18 cellular contexts compared by ENCODE assay signal in the genomic region with DNA sequence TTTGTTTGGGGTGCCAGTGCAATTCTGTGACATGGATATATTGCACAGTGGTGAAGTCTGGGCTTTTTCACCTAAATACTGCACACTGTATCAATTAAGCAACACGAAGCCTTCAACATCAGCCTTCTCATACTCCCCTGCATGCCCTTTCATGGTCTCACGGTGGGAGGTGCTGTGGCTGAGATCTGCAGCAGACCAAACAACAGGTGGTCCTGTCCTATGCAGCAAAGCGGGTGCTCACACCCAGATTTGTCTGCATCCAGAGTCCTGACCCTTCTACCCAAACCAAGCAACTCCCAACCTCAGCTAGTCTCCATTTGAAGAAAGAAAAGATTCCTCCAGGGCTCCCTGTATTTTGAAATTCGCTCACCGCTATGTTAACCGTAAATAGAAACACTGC. TPM values are rescaled to one million over a fixed set of nuclear protein-coding genes. Genes with fewer than 3 reads are reported as not detected.
DNase-seq lines count a peak whose midpoint lies in the region; ATAC-seq, FAIRE-seq and TF ChIP-seq lines count a peak whose summit lies in the region.
"Had no signal": no experiment of that assay in that cellular context is flagged by ENCODE, and none has a peak within 500 bp of the region (broad histone marks: within the 10 kb centered on the region; RNA-seq: fewer than 3 reads in every experiment).

No MANE protein-coding gene starts in this region.

- H2BK5ac ChIP-seq in H1 (ENCODE audit: low read depth, low read length) (no peak overlapping the region), trophoblast cell (ENCODE audit: low read depth, low read length, poor library complexity) (no peak overlapping the region)

- H3K4me1 Mint-ChIP-seq in activated T-cell treated with anti-CD3 and anti-CD28 coated beads, Interleukin-2, amount 50 U/mL, for 24 hours (ENCODE audit: low read depth): peaks cover 37% of the 10 kb centered on the region
- peaks cover 16% of the 10 kb centered on the region for H3K4me1 Mint-ChIP-seq in activated T-cell treated with anti-CD3 and anti-CD28 coated beads, Interleukin-2, amount 50 U/mL, for 4 hours (ENCODE audit: low read depth)
- H3K4me1 Mint-ChIP-seq in activated naive CD8-positive, alpha-beta T cell (ENCODE audit: low read depth): peaks cover 33% of the 10 kb centered on the region

- DNase-seq in activated T-cell treated with anti-CD3 and anti-CD28 coated beads, Interleukin-2, amount 50 U/mL, for 24 hours: no peak
- no peak for DNase-seq in activated T-cell treated with anti-CD3 and anti-CD28 coated beads, Interleukin-2, amount 50 U/mL, for 4 hours
- DNase-seq in H1 (ENCODE audit: low read depth in 1 of 2, low spot score in 2 of 2) (no peak), trophoblast cell (no peak), ecto neural progenitor cell (ENCODE audit: low spot score) (no peak), left cardiac atrium (no peak)
- no peak for DNase-seq in stimulated activated CD4-positive, alpha-beta T cell treated with anti-CD3 and anti-CD28 coated beads, Interleukin-1b, Interleukin-23, amount 100 ng/mL, for 48 hours
- DNase-seq: Caco-2; CD4-positive, alpha-beta T cell; KBM-7; NCI-H1105; NCI-H2081; NCI-H748 treated with DMSO at 0.1 percent for 48 hours; Right ventricle myocardium superior had no signal

- H3K4ac ChIP-seq in H1 (replicated peaks; ENCODE audit: insufficient read length, low read depth, low read length) (no peak overlapping the region), trophoblast cell (ENCODE audit: low read depth, low read length) (peak overlapping the region; percentile 64)

- TF ChIP-seq CTCF in H1 (IDR thresholded peaks at IDR 0.05; ENCODE audit: control extremely low read depth in 1 of 3, insufficient read depth in 1 of 3, low read depth in 1 of 3, low read length in 3 of 3): no peak

- POLR2A ChIA-PET in H1 (lab: Charles Lee; ENCODE audit: partially characterized antibody): interaction anchor here (0.6 kb wide), 2 partner anchors 31 to 234 kb away, joined by 3 read pairs; no protein-coding TSS in a partner anchor

- H3K27ac ChIP-seq in H1 (ENCODE audit: low read depth, low read length): no peak overlapping the region
- no peak overlapping the region for H3K27ac ChIP-seq in trophoblast cell (ENCODE audit: low read depth, low read length)
- H3K27ac ChIP-seq: 22Rv1 had no signal

- H2AFZ ChIP-seq in H1 (ENCODE audit: low read length) (no peak overlapping the region), trophoblast cell (ENCODE audit: insufficient read depth, low read length, poor library complexity) (no peak overlapping the region)

- H4K8ac ChIP-seq in H1 (ENCODE audit: extremely low read depth, insufficient read depth, low read length) (no peak overlapping the region), trophoblast cell (ENCODE audit: low read depth, low read length) (no peak overlapping the region)

- no peak overlapping the region for H3K4me2 ChIP-seq in H1 (ENCODE audit: insufficient read depth in 1 of 2, low read depth in 2 of 2, low read length in 2 of 2)
- H3K4me2 ChIP-seq in trophoblast cell (ENCODE audit: low read length): no peak overlapping the region

- 0 out of 2 replicates have a peak overlapping the region, but pooled peaks have one; percentile 61 for H2BK20ac ChIP-seq in H1 (ENCODE audit: low read length)

- no peaks in the 10 kb centered on the region for H3K27me3 ChIP-seq in H1 (replicated peaks in 1 of 4; ENCODE audit: control insufficient read depth in 3 of 4, extremely low read depth in 1 of 4, insufficient read depth in 3 of 4, low read length in 3 of 4)
- no peaks in the 10 kb centered on the region for H3K27me3 ChIP-seq in trophoblast cell (ENCODE audit: insufficient read depth, low read length)

- peaks cover 22% of the 10 kb centered on the region for H3K79me1 ChIP-seq in H1 (ENCODE audit: low read depth, low read length)
- H3K79me1 ChIP-seq in trophoblast cell (ENCODE audit: low read length): no peaks in the 10 kb centered on the region

- no peak overlapping the region for H3K4me3 Mint-ChIP-seq in activated T-cell treated with anti-CD3 and anti-CD28 coated beads, Interleukin-2, amount 50 U/mL, for 24 hours
- no peak overlapping the region for H3K4me3 Mint-ChIP-seq in activated T-cell treated with anti-CD3 and anti-CD28 coated beads, Interleukin-2, amount 50 U/mL, for 4 hours
- H3K4me3 Mint-ChIP-seq in activated naive CD8-positive, alpha-beta T cell: no peak overlapping the region
- H3K4me3 Mint-ChIP-seq: B cell; CD4-positive, alpha-beta T cell had no signal

- 93% methylated on average over 6 of the region's 6 CpGs; no CpG with 5 or more reads in 1 of the 2 experiments for WGBS in H1 (ENCODE audit: extremely low coverage in 1 of 2, insufficient coverage in 1 of 2, insufficient read length in 1 of 2, insufficient replicate concordance in 2 of 2, low coverage in 1 of 2, low lambda C conversion rate in 2 of 2, missing lambda C conversion rate in 1 of 2), 2 experiments
- no CpG with 5 or more reads among the region's 6 CpGs for WGBS in trophoblast cell (ENCODE audit: extremely low coverage, insufficient coverage, insufficient read length)

- peaks cover 89% of the 10 kb centered on the region for H3K36me3 Mint-ChIP-seq in activated T-cell treated with anti-CD3 and anti-CD28 coated beads, Interleukin-2, amount 50 U/mL, for 24 hours (ENCODE audit: low read depth)
- peaks cover 37% of the 10 kb centered on the region for H3K36me3 Mint-ChIP-seq in activated T-cell treated with anti-CD3 and anti-CD28 coated beads, Interleukin-2, amount 50 U/mL, for 4 hours (ENCODE audit: insufficient read depth)
- H3K36me3 Mint-ChIP-seq in activated naive CD8-positive, alpha-beta T cell: no peaks in the 10 kb centered on the region

- H3K79me2 ChIP-seq in H1 (ENCODE audit: control insufficient read depth in 1 of 2, insufficient read depth in 2 of 2, low read length in 2 of 2): peaks cover 0 to 76% of the 10 kb centered on the region in 2 experiments
- H3K79me2 ChIP-seq in trophoblast cell (ENCODE audit: control insufficient read depth, insufficient read depth, low read length, poor library complexity): peaks cover 14% of the 10 kb centered on the region

- no peak overlapping the region for H3K14ac ChIP-seq in H1 (ENCODE audit: insufficient read length)
- no peak overlapping the region for H3K14ac ChIP-seq in trophoblast cell (ENCODE audit: low read length)

- H3K27ac Mint-ChIP-seq in activated T-cell treated with anti-CD3 and anti-CD28 coated beads, Interleukin-2, amount 50 U/mL, for 24 hours: peak overlapping the region; percentile 71
- peak overlapping the region; percentile 78 for H3K27ac Mint-ChIP-seq in activated naive CD8-positive, alpha-beta T cell
- H3K27ac Mint-ChIP-seq: B cell; CD4-positive, alpha-beta T cell had no signal

- no peaks in the 10 kb centered on the region for H3K9me3 ChIP-seq in H1 (ENCODE audit: insufficient read depth in 2 of 2, low read depth in 1 of 2, low read length in 1 of 2)
- no peaks in the 10 kb centered on the region for H3K9me3 ChIP-seq in trophoblast cell (ENCODE audit: insufficient read depth, low read depth, low read length)
- H3K9me3 ChIP-seq: Caco-2 had no signal

- H3K18ac ChIP-seq in H1 (ENCODE audit: extremely low read depth, low read length) (no peak overlapping the region), trophoblast cell (ENCODE audit: low read length) (no peak overlapping the region)

- no peaks in the 10 kb centered on the region for H3K27me3 Mint-ChIP-seq in activated T-cell treated with anti-CD3 and anti-CD28 coated beads, Interleukin-2, amount 50 U/mL, for 24 hours
- H3K27me3 Mint-ChIP-seq in activated T-cell treated with anti-CD3 and anti-CD28 coated beads, Interleukin-2, amount 50 U/mL, for 4 hours (ENCODE audit: low read depth): no peaks in the 10 kb centered on the region
- no peaks in the 10 kb centered on the region for H3K27me3 Mint-ChIP-seq in activated naive CD8-positive, alpha-beta T cell
- H3K27me3 Mint-ChIP-seq: B cell; CD4-positive, alpha-beta T cell had no signal

- no peak overlapping the region for H4K12ac ChIP-seq in trophoblast cell (ENCODE audit: low read depth, low read length)

- no peak overlapping the region for H2BK15ac ChIP-seq in H1 (ENCODE audit: low read length)

- H3K4me1 ChIP-seq in H1 (replicated peaks in 1 of 4; ENCODE audit: control insufficient read depth in 3 of 4, insufficient read depth in 4 of 4, low read length in 3 of 4) (peaks cover 0 to 2% (median 0%) of the 10 kb centered on the region in 4 experiments; a peak in 1 of 7 replicates), trophoblast cell (ENCODE audit: control insufficient read depth in 1 of 2, insufficient read depth in 2 of 2, low read length in 2 of 2) (no peaks in the 10 kb centered on the region)
- H3K4me1 ChIP-seq: Caco-2 had no signal

- H2BK120ac ChIP-seq in H1 (replicated peaks; ENCODE audit: low read depth, low read length) (no peak overlapping the region), trophoblast cell (ENCODE audit: insufficient read depth, low read length, poor library complexity) (no peak overlapping the region)

- H3K23me2 ChIP-seq in H1 (ENCODE audit: low read depth, low read length): no peaks in the 10 kb centered on the region

- intact Hi-C loops in left cardiac atrium (cut with DNase I): no loop called here

- peaks cover 23 to 40% of the 10 kb centered on the region in 2 experiments for H4K20me1 ChIP-seq in H1 (replicated peaks in 1 of 2; ENCODE audit: control insufficient read depth in 1 of 2, insufficient read depth in 2 of 2, low read length in 2 of 2)

- TF ChIP-seq POLR2A in H1 (IDR thresholded peaks at IDR 0.05; ENCODE audit: control extremely low read depth in 1 of 2, low read depth in 2 of 2, low read length in 2 of 2): no peak

- no peak overlapping the region for H3K56ac ChIP-seq in H1 (replicated peaks; ENCODE audit: insufficient read length, low read depth, low read length)

- H4K5ac ChIP-seq in H1 (ENCODE audit: insufficient read length, low read depth, low read length): no peak overlapping the region

- H4K91ac ChIP-seq in H1 (replicated peaks; ENCODE audit: insufficient read length, low read length): no peak overlapping the region
- H4K91ac ChIP-seq in trophoblast cell (ENCODE audit: low read depth, low read length): no peak overlapping the region

- ATAC-seq in activated T-cell treated with anti-CD3 and anti-CD28 coated beads, Interleukin-2, amount 50 U/mL, for 4 hours: no peak
- no peak for ATAC-seq in left cardiac atrium

- FAIRE-seq in H1 (lab: Jason Lieb, UNC): no peak
- FAIRE-seq: G401.6 had no signal

- H3K23ac ChIP-seq in H1 (ENCODE audit: insufficient read length) (no peak overlapping the region), trophoblast cell (ENCODE audit: low read length) (no peak overlapping the region)

- no peak for TF ChIP-seq RAD21 in H1 (IDR thresholded peaks at IDR 0.05 in 1 of 2, conservative IDR thresholded peaks at IDR 0.05 in 1 of 2; ENCODE audit: low read depth in 2 of 2, low read length in 2 of 2)

- H3K36me3 ChIP-seq in H1 (ENCODE audit: control insufficient read depth in 2 of 4, insufficient read depth in 4 of 4, low read length in 3 of 4) (peaks cover 5 to 63% (median 26%) of the 10 kb centered on the region in 4 experiments; a peak in 7 of 8 replicates), trophoblast cell (ENCODE audit: control insufficient read depth in 1 of 2, insufficient read depth in 2 of 2, low read length in 2 of 2) (peaks cover 32 to 55% of the 10 kb centered on the region in 2 experiments)

- no peaks in the 10 kb centered on the region for H3K9me3 Mint-ChIP-seq in activated T-cell treated with anti-CD3 and anti-CD28 coated beads, Interleukin-2, amount 50 U/mL, for 24 hours
- no peaks in the 10 kb centered on the region for H3K9me3 Mint-ChIP-seq in activated T-cell treated with anti-CD3 and anti-CD28 coated beads, Interleukin-2, amount 50 U/mL, for 4 hours
- H3K9me3 Mint-ChIP-seq in activated naive CD8-positive, alpha-beta T cell (ENCODE audit: low read depth): no peaks in the 10 kb centered on the region
- H3K9me3 Mint-ChIP-seq: CD4-positive, alpha-beta T cell had no signal

- H2AK5ac ChIP-seq in H1 (ENCODE audit: low read depth, low read length) (no peak overlapping the region), trophoblast cell (ENCODE audit: low read length) (no peak overlapping the region)

- no peak overlapping the region for H2BK12ac ChIP-seq in H1 (ENCODE audit: low read depth, low read length)
- H2BK12ac ChIP-seq in trophoblast cell (ENCODE audit: low read length): no peak overlapping the region

- no peak for TF ChIP-seq EP300 in H1 (IDR thresholded peaks at IDR 0.05; ENCODE audit: borderline replicate concordance in 1 of 2, low read depth in 2 of 2, low read length in 2 of 2)

- CTCF ChIA-PET in H1 (lab: Charles Lee; ENCODE audit: partially characterized antibody): interaction anchor here (1.4 kb wide), 1 partner anchor 15 kb away, joined by 3 read pairs; no protein-coding TSS in a partner anchor

- no peak overlapping the region for H3K9ac ChIP-seq in H1 (replicated peaks in 1 of 4; ENCODE audit: extremely low read depth in 1 of 4, low read depth in 3 of 4, low read length in 3 of 4)
- no peak overlapping the region for H3K9ac ChIP-seq in trophoblast cell (ENCODE audit: low read length)

- H3K4me3 ChIP-seq in H1 (ENCODE audit: extremely low read depth in 1 of 4, insufficient read depth in 2 of 4, low read depth in 3 of 4, low read length in 4 of 4) (no peak overlapping the region), trophoblast cell (ENCODE audit: low read depth, low read length) (no peak overlapping the region)

RNA-seq across cellular contexts. Expression of gene FAM168B, which starts 35.0 kb away (rescaled TPM):
- 100 to 1,000 TPM; 101 to 111 (median 107) TPM for total RNA-seq in activated T-cell treated with anti-CD3 and anti-CD28 coated beads, Interleukin-2, amount 50 U/mL, for 4 hours
- total RNA-seq in H1 (2021; fragmentation: NEBNext Ultra II Directional; extraction: Animal tissue kit (Norgen Biotek cat#: 25700)): 58.1 and 61.9 TPM in 2 replicates
- 123 and 162 TPM in 2 replicates for polyA plus RNA-seq in H1 (2011; rRNA removed)
- polyA plus RNA-seq in H1 (2011; cell fraction: cytosol; rRNA removed): 78.4 TPM
- 118 TPM for polyA plus RNA-seq in H1 (2011; cell fraction: nucleus; rRNA removed)
- polyA plus RNA-seq in H1 (2012, experiment 1 of 2): 38.3 to 47.2 TPM (median 42.6 TPM) in 4 replicates
- 7.9 TPM for polyA plus RNA-seq in H1 (2012, experiment 2 of 2)
- polyA plus RNA-seq in H1 (2013, experiment 1 of 2): 42.7 TPM
- polyA plus RNA-seq in H1 (2013, experiment 2 of 2): 44.3 TPM
- 72.8 and 107 TPM in 2 replicates for polyA minus RNA-seq in H1 (2011; rRNA and poly(A)+ RNA removed)
- 48.7 TPM for polyA minus RNA-seq in H1 (2011; cell fraction: cytosol; rRNA and poly(A)+ RNA removed)
- 26.0 TPM for polyA minus RNA-seq in H1 (2011; cell fraction: nucleus; rRNA and poly(A)+ RNA removed)
- 95.6 and 97.7 TPM in 2 replicates for polyA plus RNA-seq in trophoblast cell (2013)
- 10 to 100 TPM; 78.7 to 94.7 TPM for total RNA-seq in left cardiac atrium

RNA-seq across cellular contexts. Expression of gene PLEKHB2, which starts 46.9 kb away (rescaled TPM):
- total RNA-seq in activated T-cell treated with anti-CD3 and anti-CD28 coated beads, Interleukin-2, amount 50 U/mL, for 4 hours: 10 to 100 TPM; 55.6 to 61.1 (median 57.7) TPM
- 52.8 and 54.8 TPM in 2 replicates for total RNA-seq in H1 (2021; fragmentation: NEBNext Ultra II Directional; extraction: Animal tissue kit (Norgen Biotek cat#: 25700))
- polyA plus RNA-seq in H1 (2011; rRNA removed): 42.4 and 44.0 TPM in 2 replicates
- 79.2 TPM for polyA plus RNA-seq in H1 (2011; cell fraction: cytosol; rRNA removed)
- 26.0 TPM for polyA plus RNA-seq in H1 (2011; cell fraction: nucleus; rRNA removed)
- polyA plus RNA-seq in H1 (2012, experiment 1 of 2): 36.0 to 46.3 TPM (median 43.4 TPM) in 4 replicates
- 7.8 TPM for polyA plus RNA-seq in H1 (2012, experiment 2 of 2)
- 27.9 TPM for polyA plus RNA-seq in H1 (2013, experiment 1 of 2)
- polyA plus RNA-seq in H1 (2013, experiment 2 of 2): 30.0 TPM
- 81.1 and 82.2 TPM in 2 replicates for polyA minus RNA-seq in H1 (2011; rRNA and poly(A)+ RNA removed)
- polyA minus RNA-seq in H1 (2011; cell fraction: cytosol; rRNA and poly(A)+ RNA removed): 48.7 TPM
- 25.4 TPM for polyA minus RNA-seq in H1 (2011; cell fraction: nucleus; rRNA and poly(A)+ RNA removed)
- polyA plus RNA-seq in trophoblast cell (2013): 54.6 and 56.5 TPM in 2 replicates
- 10 to 100 TPM; 30.9 to 38.2 TPM for total RNA-seq in left cardiac atrium
